In the genomic region with DNA sequence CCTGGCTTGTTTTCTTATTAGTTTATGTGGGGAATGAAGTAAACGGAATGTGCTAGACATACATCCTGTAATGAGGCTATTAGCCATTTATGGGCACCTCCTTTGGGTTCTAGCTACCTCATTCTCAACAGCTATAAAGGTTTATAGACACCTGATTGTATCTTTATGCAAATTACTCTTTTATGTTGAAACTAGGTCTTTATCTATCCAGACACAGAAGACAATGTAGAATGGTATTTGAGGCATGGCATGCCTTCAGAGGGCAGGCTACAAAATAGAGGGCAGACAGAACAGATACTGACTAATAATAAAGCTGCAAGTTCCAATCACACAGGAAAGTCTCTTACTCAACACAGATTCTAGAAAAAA, we compare ENCODE assay signal across 1 cellular context.
A peak's percentile ranks its signal among the peaks of the same experiment; 100 is the strongest.
TF ChIP-seq lines count a peak whose summit lies in the region.

No MANE protein-coding gene starts in this region.

TF ChIP-seq in GM12878, 131 proteins besides CTCF, POLR2A, EP300 and RAD21:
- TF ChIP-seq SRF (IDR thresholded peaks at IDR 0.05; ENCODE audit: low read depth in 2 of 2, low read length in 2 of 2) (peak; percentile 52 to 91; a peak in 3 of 4 replicates), POLR2AphosphoS5 (IDR thresholded peaks at IDR 0.05; ENCODE audit: low read length) (no peak), SMC3 (IDR thresholded peaks at IDR 0.05; ENCODE audit: borderline replicate concordance, low read length) (no peak), SIN3A (IDR thresholded peaks at IDR 0.05; ENCODE audit: low read depth, low read length) (no peak), TCF12 (IDR thresholded peaks at IDR 0.05; ENCODE audit: low read depth, low read length) (no peak), MTA2 (IDR thresholded peaks at IDR 0.05; ENCODE audit: low read depth) (0 out of 2 replicates have a peak, but pooled peaks have one; percentile 60), ZNF622 (IDR thresholded peaks at IDR 0.05) (no peak), ZSCAN29 (IDR thresholded peaks at IDR 0.05) (no peak), RAD51 (IDR thresholded peaks at IDR 0.05) (peak; percentile 1; the same call in 1 of the 2 replicates)
- TF ChIP-seq, protein P1, sequence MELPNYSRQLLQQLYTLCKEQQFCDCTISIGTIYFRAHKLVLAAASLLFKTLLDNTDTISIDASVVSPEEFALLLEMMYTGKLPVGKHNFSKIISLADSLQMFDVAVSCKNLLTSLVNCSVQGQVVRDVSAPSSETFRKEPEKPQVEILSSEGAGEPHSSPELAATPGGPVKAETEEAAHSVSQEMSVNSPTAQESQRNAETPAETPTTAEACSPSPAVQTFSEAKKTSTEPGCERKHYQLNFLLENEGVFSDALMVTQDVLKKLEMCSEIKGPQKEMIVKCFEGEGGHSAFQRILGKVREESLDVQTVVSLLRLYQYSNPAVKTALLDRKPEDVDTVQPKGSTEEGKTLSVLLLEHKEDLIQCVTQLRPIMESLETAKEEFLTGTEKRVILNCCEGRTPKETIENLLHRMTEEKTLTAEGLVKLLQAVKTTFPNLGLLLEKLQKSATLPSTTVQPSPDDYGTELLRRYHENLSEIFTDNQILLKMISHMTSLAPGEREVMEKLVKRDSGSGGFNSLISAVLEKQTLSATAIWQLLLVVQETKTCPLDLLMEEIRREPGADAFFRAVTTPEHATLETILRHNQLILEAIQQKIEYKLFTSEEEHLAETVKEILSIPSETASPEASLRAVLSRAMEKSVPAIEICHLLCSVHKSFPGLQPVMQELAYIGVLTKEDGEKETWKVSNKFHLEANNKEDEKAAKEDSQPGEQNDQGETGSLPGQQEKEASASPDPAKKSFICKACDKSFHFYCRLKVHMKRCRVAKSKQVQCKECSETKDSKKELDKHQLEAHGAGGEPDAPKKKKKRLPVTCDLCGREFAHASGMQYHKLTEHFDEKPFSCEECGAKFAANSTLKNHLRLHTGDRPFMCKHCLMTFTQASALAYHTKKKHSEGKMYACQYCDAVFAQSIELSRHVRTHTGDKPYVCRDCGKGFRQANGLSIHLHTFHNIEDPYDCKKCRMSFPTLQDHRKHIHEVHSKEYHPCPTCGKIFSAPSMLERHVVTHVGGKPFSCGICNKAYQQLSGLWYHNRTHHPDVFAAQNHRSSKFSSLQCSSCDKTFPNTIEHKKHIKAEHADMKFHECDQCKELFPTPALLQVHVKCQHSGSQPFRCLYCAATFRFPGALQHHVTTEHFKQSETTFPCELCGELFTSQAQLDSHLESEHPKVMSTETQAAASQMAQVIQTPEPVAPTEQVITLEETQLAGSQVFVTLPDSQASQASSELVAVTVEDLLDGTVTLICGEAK (IDR thresholded peaks at IDR 0.05; ENCODE audit: borderline replicate concordance) = peak; percentile 50; the same call in 1 of the 2 replicates
